Comparison of ENCODE assay signal across 3 cellular contexts in the genomic region with DNA sequence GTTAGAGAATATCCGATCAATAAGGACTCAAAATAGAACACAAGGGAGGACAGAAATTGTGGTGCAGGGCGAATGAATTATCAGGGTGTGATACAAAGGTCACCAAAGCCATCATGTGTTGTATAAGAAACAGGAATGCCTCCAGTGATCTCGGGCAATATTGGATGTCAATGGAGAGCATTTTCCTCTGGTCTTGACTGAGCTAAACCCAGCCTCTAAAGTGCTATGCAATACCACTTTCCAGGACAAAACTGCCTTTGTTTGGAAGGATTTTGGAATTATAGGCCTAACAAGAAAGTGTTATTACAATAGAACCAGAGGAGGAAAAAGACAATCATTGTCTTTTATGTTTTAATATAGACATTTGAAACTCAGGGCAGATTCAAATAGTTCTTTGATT.
"Had no signal": no experiment of that assay in that cellular context is flagged by ENCODE, and none has a peak within 500 bp of the region (broad histone marks: within the 10 kb centered on the region; RNA-seq: fewer than 3 reads in every experiment).

No MANE protein-coding gene starts in this region.

- ATAC-seq: GM12878 had no signal

- DNase-seq: GDM1, GF-D8 had no signal
